Comparison of ENCODE assay signal across 1 cellular context in the genomic region with DNA sequence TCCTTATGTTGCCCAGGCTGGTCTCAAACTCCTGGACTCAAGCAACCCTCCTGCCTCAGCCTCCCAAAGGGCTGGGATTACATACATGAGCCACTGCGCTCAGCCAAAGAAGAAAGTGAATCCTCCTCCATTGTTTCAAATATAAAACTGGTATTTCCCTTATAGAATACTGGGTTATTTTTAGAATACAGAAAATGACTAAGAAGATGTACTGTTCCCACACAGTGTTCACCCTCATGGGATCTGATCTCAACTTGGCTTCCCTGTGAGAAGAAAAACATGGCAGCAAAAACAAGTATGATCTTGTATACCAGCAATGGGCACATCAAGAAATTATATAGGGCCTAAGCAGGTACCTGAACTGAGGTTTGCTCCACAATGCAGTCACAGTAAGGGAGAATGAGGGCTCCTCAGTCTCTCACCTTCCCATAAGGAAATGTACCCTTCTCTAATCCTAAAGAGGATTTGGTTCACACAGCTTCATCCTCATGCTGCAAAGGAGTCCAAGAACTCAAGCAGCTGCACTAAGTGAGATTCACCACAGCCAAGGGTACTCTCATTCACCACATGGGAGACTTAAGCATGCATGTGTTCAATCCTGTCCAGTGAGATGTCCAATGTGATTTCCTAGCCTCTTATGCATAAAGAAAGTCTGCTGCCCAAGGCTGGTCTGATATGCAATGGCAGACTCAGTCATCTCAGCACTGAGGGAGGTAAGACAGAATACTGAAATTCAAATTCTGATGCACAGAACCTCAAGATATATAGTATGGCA.
TF ChIP-seq lines count a peak whose summit lies in the region.

No MANE protein-coding gene starts in this region.

TF ChIP-seq in HepG2, 621 proteins besides CTCF, POLR2A, EP300 and RAD21:
- TF ChIP-seq ETV6 (CRISPR knock-in tag; conservative IDR thresholded peaks at IDR 0.05) = no peak
- TF ChIP-seq MNT (IDR thresholded peaks at IDR 0.05) = peak; percentile 78
